ENCODE assay signal across 1 cellular context in the genomic region with DNA sequence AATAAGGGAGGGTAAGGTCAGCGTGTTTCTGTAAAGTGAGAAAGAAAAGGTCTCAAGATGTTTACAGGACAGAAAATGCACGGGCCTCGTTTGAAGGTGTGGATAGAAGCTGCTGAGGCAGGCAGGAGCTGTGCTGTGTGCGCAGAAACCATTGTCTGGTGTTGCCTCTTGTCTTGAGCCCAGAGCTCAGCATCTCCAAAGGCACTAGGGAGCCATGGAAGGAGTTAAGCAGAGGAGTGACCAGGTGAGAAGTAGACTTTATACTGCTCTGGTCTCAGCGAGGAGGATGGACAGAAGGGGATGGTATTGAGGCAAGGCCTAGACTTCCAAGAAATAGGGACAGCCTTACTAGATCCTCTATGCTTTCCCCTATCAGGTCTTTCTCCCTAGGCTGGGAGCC.
TF ChIP-seq lines count a peak whose summit lies in the region.

No MANE protein-coding gene starts in this region.

TF ChIP-seq in GM12878, 131 proteins besides CTCF, POLR2A, EP300 and RAD21:
- TF ChIP-seq, protein P1, sequence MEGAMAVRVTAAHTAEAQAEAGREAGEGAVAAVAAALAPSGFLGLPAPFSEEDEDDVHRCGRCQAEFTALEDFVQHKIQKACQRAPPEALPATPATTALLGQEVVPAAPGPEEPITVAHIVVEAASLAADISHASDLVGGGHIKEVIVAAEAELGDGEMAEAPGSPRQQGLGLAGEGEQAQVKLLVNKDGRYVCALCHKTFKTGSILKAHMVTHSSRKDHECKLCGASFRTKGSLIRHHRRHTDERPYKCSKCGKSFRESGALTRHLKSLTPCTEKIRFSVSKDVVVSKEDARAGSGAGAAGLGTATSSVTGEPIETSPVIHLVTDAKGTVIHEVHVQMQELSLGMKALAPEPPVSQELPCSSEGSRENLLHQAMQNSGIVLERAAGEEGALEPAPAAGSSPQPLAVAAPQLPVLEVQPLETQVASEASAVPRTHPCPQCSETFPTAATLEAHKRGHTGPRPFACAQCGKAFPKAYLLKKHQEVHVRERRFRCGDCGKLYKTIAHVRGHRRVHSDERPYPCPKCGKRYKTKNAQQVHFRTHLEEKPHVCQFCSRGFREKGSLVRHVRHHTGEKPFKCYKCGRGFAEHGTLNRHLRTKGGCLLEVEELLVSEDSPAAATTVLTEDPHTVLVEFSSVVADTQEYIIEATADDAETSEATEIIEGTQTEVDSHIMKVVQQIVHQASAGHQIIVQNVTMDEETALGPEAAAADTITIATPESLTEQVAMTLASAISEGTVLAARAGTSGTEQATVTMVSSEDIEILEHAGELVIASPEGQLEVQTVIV (IDR thresholded peaks at IDR 0.05; ENCODE audit: borderline replicate concordance, partially characterized antibody), result no peak
- TF ChIP-seq ZNF384 (IDR thresholded peaks at IDR 0.05; ENCODE audit: borderline replicate concordance, low read depth, low read length) (no peak), SP1 (IDR thresholded peaks at IDR 0.05; ENCODE audit: low read depth, low read length) (no peak), MEF2A (IDR thresholded peaks at IDR 0.05; ENCODE audit: insufficient read depth, low read depth, low read length) (no peak), ZNF24 (IDR thresholded peaks at IDR 0.05) (no peak), SUPT20H (IDR thresholded peaks at IDR 0.05; ENCODE audit: borderline replicate concordance, control insufficient read depth, low read depth, low read length) (no peak), PAX5 (IDR thresholded peaks at IDR 0.05; ENCODE audit: borderline replicate concordance, low read depth, low read length) (no peak), FOXK2 (IDR thresholded peaks at IDR 0.05) (no peak), HDAC2 (IDR thresholded peaks at IDR 0.05) (no peak)
- TF ChIP-seq, protein P2, sequence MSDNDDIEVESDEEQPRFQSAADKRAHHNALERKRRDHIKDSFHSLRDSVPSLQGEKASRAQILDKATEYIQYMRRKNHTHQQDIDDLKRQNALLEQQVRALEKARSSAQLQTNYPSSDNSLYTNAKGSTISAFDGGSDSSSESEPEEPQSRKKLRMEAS (IDR thresholded peaks at IDR 0.05; ENCODE audit: low read depth, low read length), result no peak
